In the genomic region with DNA sequence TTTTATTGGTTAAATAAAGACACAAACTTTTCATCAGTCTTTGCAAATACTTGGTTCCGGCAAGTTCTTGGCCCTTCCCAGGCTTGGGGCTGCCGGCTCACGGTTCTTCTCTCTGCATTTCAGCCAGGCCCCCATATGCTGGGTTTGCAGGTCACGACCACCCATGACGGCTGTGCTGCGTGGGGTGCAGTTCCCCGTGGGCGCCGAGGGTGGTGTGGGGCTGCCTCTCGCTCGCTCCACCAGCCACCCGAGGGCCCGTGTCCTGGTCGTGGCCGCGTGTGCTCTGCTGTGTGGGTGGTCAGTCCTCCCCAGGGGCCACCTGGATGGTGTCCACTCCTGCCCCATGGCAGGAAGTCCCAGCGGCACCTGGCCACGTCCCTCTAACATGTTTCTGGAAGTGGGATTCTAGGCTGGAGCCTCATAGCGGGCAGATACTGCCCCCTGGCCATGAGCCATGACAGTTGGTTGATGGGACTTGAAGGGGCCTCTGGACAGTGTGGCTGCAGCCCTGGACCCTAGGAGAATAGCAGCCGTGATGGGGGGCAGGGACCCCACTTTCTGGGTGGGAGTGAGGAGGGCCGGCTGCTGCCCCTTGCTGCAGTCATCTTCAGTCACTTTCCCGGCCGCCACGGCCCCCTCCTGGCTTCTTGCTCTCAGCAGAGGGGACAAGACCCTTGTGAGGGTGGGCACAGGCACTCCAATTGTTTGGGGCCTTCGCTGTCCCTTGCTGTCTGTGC, we compare ENCODE assay signal across 1 cellular context.
A peak's percentile ranks its signal among the peaks of the same experiment; 100 is the strongest.
TF ChIP-seq lines count a peak whose summit lies in the region.

No MANE protein-coding gene starts in this region.

TF ChIP-seq in HEK293, 187 proteins besides CTCF, POLR2A, EP300 and RAD21 (continued from another document):
- TF ChIP-seq, protein P1, sequence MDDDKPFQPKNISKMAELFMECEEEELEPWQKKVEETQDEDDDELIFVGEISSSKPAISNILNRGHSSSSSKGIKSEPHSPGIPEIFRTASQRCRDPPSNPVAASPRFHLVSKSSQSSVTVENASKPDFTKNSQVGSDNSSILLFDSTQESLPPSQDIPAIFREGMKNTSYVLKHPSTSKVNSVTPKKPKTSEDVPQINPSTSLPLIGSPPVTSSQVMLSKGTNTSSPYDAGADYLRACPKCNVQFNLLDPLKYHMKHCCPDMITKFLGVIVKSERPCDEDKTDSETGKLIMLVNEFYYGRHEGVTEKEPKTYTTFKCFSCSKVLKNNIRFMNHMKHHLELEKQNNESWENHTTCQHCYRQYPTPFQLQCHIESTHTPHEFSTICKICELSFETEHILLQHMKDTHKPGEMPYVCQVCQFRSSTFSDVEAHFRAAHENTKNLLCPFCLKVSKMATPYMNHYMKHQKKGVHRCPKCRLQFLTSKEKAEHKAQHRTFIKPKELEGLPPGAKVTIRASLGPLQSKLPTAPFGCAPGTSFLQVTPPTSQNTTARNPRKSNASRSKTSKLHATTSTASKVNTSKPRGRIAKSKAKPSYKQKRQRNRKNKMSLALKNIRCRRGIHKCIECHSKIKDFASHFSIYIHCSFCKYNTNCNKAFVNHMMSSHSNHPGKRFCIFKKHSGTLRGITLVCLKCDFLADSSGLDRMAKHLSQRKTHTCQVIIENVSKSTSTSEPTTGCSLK (tag by site-specific recombination; IDR thresholded peaks at IDR 0.05) = no peak
- TF ChIP-seq ZNF629 (tag by site-specific recombination; IDR thresholded peaks at IDR 0.05) = no peak
- no peak for TF ChIP-seq ZBTB17 (tag by site-specific recombination; IDR thresholded peaks at IDR 0.05)
- TF ChIP-seq ZNF155 (tag by site-specific recombination; IDR thresholded peaks at IDR 0.05) = no peak
- TF ChIP-seq ZNF626 (tag by site-specific recombination; IDR thresholded peaks at IDR 0.05) = no peak
- TF ChIP-seq ZNF335 (tag by site-specific recombination; conservative IDR thresholded peaks at IDR 0.05) = no peak
- TF ChIP-seq ZFHX2 (tag by site-specific recombination; conservative IDR thresholded peaks at IDR 0.05) = peak; percentile 11; the same call in 1 of the 2 replicates
- no peak for TF ChIP-seq ZNF132 (tag by site-specific recombination; IDR thresholded peaks at IDR 0.05; ENCODE audit: borderline replicate concordance)
- no peak for TF ChIP-seq KLF8 (tag by site-specific recombination; IDR thresholded peaks at IDR 0.05)
- TF ChIP-seq ZNF37A (tag by site-specific recombination; IDR thresholded peaks at IDR 0.05) = no peak
TF ChIP-seq in HEK293: peak in this region for 2.
